18 cellular contexts compared by ENCODE assay signal in genomic region chr21:44686000-44686781, GRCh38. TPM values are rescaled to one million over a fixed set of nuclear protein-coding genes. Genes with fewer than 3 reads are reported as not detected.
A peak's percentile ranks its signal among the peaks of the same experiment; 100 is the strongest.
DNase-seq lines count a peak whose midpoint lies in the region; ATAC-seq and TF ChIP-seq lines count a peak whose summit lies in the region.
"Had no signal": no experiment of that assay in that cellular context is flagged by ENCODE, and none has a peak within 500 bp of the region (broad histone marks: within the 10 kb centered on the region; RNA-seq: fewer than 3 reads in every experiment).

No MANE protein-coding gene starts in this region.

- no peak overlapping the region for H3K27ac ChIP-seq in HEK293 (ENCODE audit: extremely low read depth, low read depth, low read length)

- DNase-seq in activated CD8-positive, alpha-beta memory T cell treated with anti-CD3 and anti-CD28 coated beads, Interleukin-2, amount 10 ng/mL, durations not matched to agents 7 days and 5 days = no peak
- no peak for DNase-seq in activated CD8-positive, alpha-beta memory T cell treated with anti-CD3 and anti-CD28 coated beads, Interleukin-2, amount 50 U/mL, for 4 hours
- peak; percentile 71 for DNase-seq in ecto neural progenitor cell (ENCODE audit: low spot score)
- no peak for DNase-seq in progenitor cell of endocrine pancreas (ENCODE audit: low spot score, unreplicated experiment)
- no peak for DNase-seq in DMS53 treated with DMSO at 0.1 percent for 48 hours (lab: John Stamatoyannopoulos, UW; ENCODE audit: unreplicated experiment)
- DNase-seq in HAP-1 (ENCODE audit: low spot score in 2 of 2) = no peak
- DNase-seq: CD4-positive, alpha-beta memory T cell; left colon; NCI-H1930; OCI-M1; SIG-M5 had no signal

- in situ Hi-C loops in HAP-1 (cut with MboI; ENCODE audit: low sequenced_read_pairs) = no loop called here

- no peak for TF ChIP-seq CTCF in HEK293 (tag by site-specific recombination; IDR thresholded peaks at IDR 0.05)
- peak; percentile 32 for TF ChIP-seq CTCF in progenitor cell of endocrine pancreas (IDR thresholded peaks at IDR 0.05; ENCODE audit: unreplicated experiment)

- H3K4me1 ChIP-seq in HEK293 (ENCODE audit: control insufficient read depth, insufficient read depth, low read length) (no peaks in the 10 kb centered on the region), HAP-1 (no peaks in the 10 kb centered on the region)

- H3K9me3 ChIP-seq in HEK293 (ENCODE audit: control insufficient read depth, insufficient read depth, low read depth, low read length) (no peaks in the 10 kb centered on the region), HAP-1 (no peaks in the 10 kb centered on the region)

- ATAC-seq in activated CD8-positive, alpha-beta memory T cell treated with anti-CD3 and anti-CD28 coated beads, Interleukin-2, amount 10 ng/mL, durations not matched to agents 7 days and 5 days = peak; percentile 27
- no peak for ATAC-seq in GM19467 (IDR thresholded peaks at IDR 0.05; ENCODE audit: unreplicated experiment)
- ATAC-seq: left colon had no signal

- no peaks in the 10 kb centered on the region for H3K9me3 Mint-ChIP-seq in activated CD8-positive, alpha-beta memory T cell treated with anti-CD3 and anti-CD28 coated beads, Interleukin-2, amount 10 ng/mL, durations not matched to agents 7 days and 5 days (ENCODE audit: low read depth)
- H3K9me3 Mint-ChIP-seq in progenitor cell of endocrine pancreas (ENCODE audit: low read depth) = no peaks in the 10 kb centered on the region
- H3K9me3 Mint-ChIP-seq: CD4-positive, alpha-beta memory T cell had no signal

- no peaks in the 10 kb centered on the region for H3K27me3 ChIP-seq in HAP-1 (ENCODE audit: low read depth)

- peaks cover 15% of the 10 kb centered on the region for H3K4me1 Mint-ChIP-seq in activated CD8-positive, alpha-beta memory T cell treated with anti-CD3 and anti-CD28 coated beads, Interleukin-2, amount 10 ng/mL, durations not matched to agents 7 days and 5 days
- H3K4me1 Mint-ChIP-seq in progenitor cell of endocrine pancreas (ENCODE audit: low read depth) = peaks cover 17% of the 10 kb centered on the region

- POLR2A ChIA-PET in HEK293 (lab: Yijun Ruan, JAX) = no interaction called here

- H3K36me3 ChIP-seq in HEK293 (ENCODE audit: control insufficient read depth in 2 of 2, insufficient read depth in 1 of 2, low read length in 2 of 2) (no peaks in the 10 kb centered on the region), HAP-1 (replicated peaks) (no peaks in the 10 kb centered on the region)

- H3K4me3 Mint-ChIP-seq in activated CD8-positive, alpha-beta memory T cell treated with anti-CD3 and anti-CD28 coated beads, Interleukin-2, amount 10 ng/mL, durations not matched to agents 7 days and 5 days = no peak overlapping the region
- no peak overlapping the region for H3K4me3 Mint-ChIP-seq in progenitor cell of endocrine pancreas (ENCODE audit: low read depth)

- H3K27me3 Mint-ChIP-seq in activated CD8-positive, alpha-beta memory T cell treated with anti-CD3 and anti-CD28 coated beads, Interleukin-2, amount 10 ng/mL, durations not matched to agents 7 days and 5 days = peaks cover 19% of the 10 kb centered on the region
- H3K27me3 Mint-ChIP-seq in progenitor cell of endocrine pancreas = peaks cover 59% of the 10 kb centered on the region

- H3K4me3 ChIP-seq in HEK293 (ENCODE audit: low read depth, low read length) = no peak overlapping the region
- H3K4me3 ChIP-seq in HAP-1 = no peak overlapping the region

- CTCF ChIA-PET in activated CD8-positive, alpha-beta memory T cell treated with anti-CD3 and anti-CD28 coated beads, Interleukin-2, amount 10 ng/mL, durations not matched to agents 7 days and 5 days (lab: Charles Lee) = interaction anchor here (0.5 to 1.8 kb wide), 5 partner anchors 9 to 176 kb away, joined by 3 to 8 read pairs (median 3); no protein-coding TSS in a partner anchor
- CTCF ChIA-PET in HEK293 (lab: Yijun Ruan, JAX) = no interaction called here

- H3K27ac Mint-ChIP-seq in activated CD8-positive, alpha-beta memory T cell treated with anti-CD3 and anti-CD28 coated beads, Interleukin-2, amount 10 ng/mL, durations not matched to agents 7 days and 5 days = no peak overlapping the region
- peak overlapping the region; percentile 33 for H3K27ac Mint-ChIP-seq in progenitor cell of endocrine pancreas

- no peaks in the 10 kb centered on the region for H3K36me3 Mint-ChIP-seq in activated CD8-positive, alpha-beta memory T cell treated with anti-CD3 and anti-CD28 coated beads, Interleukin-2, amount 10 ng/mL, durations not matched to agents 7 days and 5 days
- H3K36me3 Mint-ChIP-seq in progenitor cell of endocrine pancreas (ENCODE audit: insufficient read depth) = no peaks in the 10 kb centered on the region
- H3K36me3 Mint-ChIP-seq: CD4-positive, alpha-beta memory T cell had no signal

TF ChIP-seq in HEK293, 187 proteins besides CTCF, POLR2A, EP300 and RAD21:
- TF ChIP-seq ZIC2 (tag by site-specific recombination; IDR thresholded peaks at IDR 0.05) (peak; percentile 41), ZNF629 (tag by site-specific recombination; IDR thresholded peaks at IDR 0.05) (no peak), GLIS1 (tag by site-specific recombination; IDR thresholded peaks at IDR 0.05) (peak; percentile 51)

RNA-seq across cellular contexts. Expression of gene KRTAP12-1, which starts 4.2 kb away (rescaled TPM):
- not detected for total RNA-seq in activated CD8-positive, alpha-beta memory T cell treated with anti-CD3 and anti-CD28 coated beads, Interleukin-2, amount 10 ng/mL, durations not matched to agents 7 days and 5 days
- not detected in 2 replicates for total RNA-seq in progenitor cell of endocrine pancreas
- total RNA-seq: CD4-positive, alpha-beta memory T cell; chondrocyte; fibroblast of villous mesenchyme; left colon; NCI-H460; osteoblast; T-helper 2 cell treated with Interferon-gamma antibody and Interleukin-4, amounts not matched to agents 100 ng/mL and 5 ng/mL, for 36 hours had no signal

RNA-seq across cellular contexts. Expression of gene KRTAP10-12, which starts 10.8 kb away (rescaled TPM):
- total RNA-seq in activated CD8-positive, alpha-beta memory T cell treated with anti-CD3 and anti-CD28 coated beads, Interleukin-2, amount 10 ng/mL, durations not matched to agents 7 days and 5 days = not detected
- not detected in 2 replicates for total RNA-seq in progenitor cell of endocrine pancreas
- total RNA-seq: CD4-positive, alpha-beta memory T cell; chondrocyte; fibroblast of villous mesenchyme; left colon; NCI-H460; osteoblast; T-helper 2 cell treated with Interferon-gamma antibody and Interleukin-4, amounts not matched to agents 100 ng/mL and 5 ng/mL, for 36 hours had no signal

RNA-seq across cellular contexts. Expression of gene KRTAP12-2, which starts 19.5 kb away (rescaled TPM):
- not detected for total RNA-seq in activated CD8-positive, alpha-beta memory T cell treated with anti-CD3 and anti-CD28 coated beads, Interleukin-2, amount 10 ng/mL, durations not matched to agents 7 days and 5 days
- not detected in 2 replicates for total RNA-seq in progenitor cell of endocrine pancreas
- total RNA-seq: CD4-positive, alpha-beta memory T cell; chondrocyte; fibroblast of villous mesenchyme; left colon; NCI-H460; osteoblast; T-helper 2 cell treated with Interferon-gamma antibody and Interleukin-4, amounts not matched to agents 100 ng/mL and 5 ng/mL, for 36 hours had no signal

RNA-seq across cellular contexts. Expression of gene TSPEAR, which starts 25.2 kb away (rescaled TPM):
- total RNA-seq in activated CD8-positive, alpha-beta memory T cell treated with anti-CD3 and anti-CD28 coated beads, Interleukin-2, amount 10 ng/mL, durations not matched to agents 7 days and 5 days = not detected
- total RNA-seq in progenitor cell of endocrine pancreas = not detected in 2 replicates
- total RNA-seq: CD4-positive, alpha-beta memory T cell; fibroblast of villous mesenchyme; osteoblast; T-helper 2 cell treated with Interferon-gamma antibody and Interleukin-4, amounts not matched to agents 100 ng/mL and 5 ng/mL, for 36 hours had no signal

RNA-seq across cellular contexts. Expression of gene KRTAP12-3, which starts 28.5 kb away (rescaled TPM):
- total RNA-seq in activated CD8-positive, alpha-beta memory T cell treated with anti-CD3 and anti-CD28 coated beads, Interleukin-2, amount 10 ng/mL, durations not matched to agents 7 days and 5 days = not detected
- not detected in 2 replicates for total RNA-seq in progenitor cell of endocrine pancreas
- total RNA-seq: CD4-positive, alpha-beta memory T cell; chondrocyte; fibroblast of villous mesenchyme; left colon; NCI-H460; osteoblast; T-helper 2 cell treated with Interferon-gamma antibody and Interleukin-4, amounts not matched to agents 100 ng/mL and 5 ng/mL, for 36 hours had no signal
